ENCODE assay signal across 1 cellular context in the genomic region with DNA sequence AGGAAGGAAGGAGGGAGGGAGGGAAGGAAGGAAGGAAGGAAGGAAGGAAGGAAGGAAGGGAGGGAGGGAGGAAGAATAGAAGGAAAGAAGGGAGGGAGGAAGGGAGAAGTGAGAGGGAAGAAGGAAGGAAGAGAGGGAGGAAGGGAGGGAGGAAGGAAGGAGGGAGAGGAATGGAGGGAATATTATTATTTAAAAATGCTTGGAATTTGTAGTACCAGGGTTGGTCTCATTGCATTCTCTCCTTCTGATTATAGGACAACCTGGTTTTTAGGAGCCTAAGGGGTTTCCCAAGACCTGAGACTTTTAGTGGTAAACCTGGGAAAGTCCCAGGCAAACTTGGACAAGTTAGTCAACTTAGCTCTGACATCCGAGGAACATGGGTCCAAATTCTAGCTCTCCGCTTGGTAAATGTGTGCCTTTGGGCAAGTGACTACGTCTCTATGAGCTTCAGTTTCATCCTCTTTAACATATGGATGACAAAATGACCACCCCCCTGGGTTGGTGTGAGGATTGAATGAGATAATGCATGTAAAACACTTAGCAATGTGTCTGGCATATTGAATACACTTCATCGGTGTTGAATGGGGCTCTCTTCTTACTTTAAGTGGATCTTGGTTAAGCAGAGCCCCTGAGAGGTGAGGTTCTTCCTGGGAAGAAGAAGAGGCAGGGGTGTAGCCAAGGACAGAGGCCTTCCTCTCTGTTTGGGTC.
TF ChIP-seq lines count a peak whose summit lies in the region.

No MANE protein-coding gene starts in this region.

TF ChIP-seq in HCT116, 20 proteins besides CTCF, POLR2A, EP300 and RAD21 (continued from another document):
- TF ChIP-seq YY1 (IDR thresholded peaks at IDR 0.05; ENCODE audit: extremely low read depth, insufficient replicate concordance, low read depth, low read length) (no peak), POLR2AphosphoS5 (IDR thresholded peaks at IDR 0.05; ENCODE audit: low read depth, low read length) (no peak)
